In genomic region chr12:27865421-27865820, GRCh38 we compare ENCODE assay signal across 16 cellular contexts.
DNase-seq lines count a peak whose midpoint lies in the region; ATAC-seq and TF ChIP-seq lines count a peak whose summit lies in the region.
"Had no signal": no experiment of that assay in that cellular context is flagged by ENCODE, and none has a peak within 500 bp of the region (broad histone marks: within the 10 kb centered on the region; RNA-seq: fewer than 3 reads in every experiment).

No MANE protein-coding gene starts in this region.

- WGBS in SK-N-SH (ENCODE audit: low lambda C conversion rate): 58% methylated on average over 3 of the region's 3 CpGs
- 75 to 88% methylated on average over 3 of the region's 3 CpGs for WGBS in upper lobe of left lung, 2 donors

- CTCF ChIA-PET in SK-N-SH (lab: Yijun Ruan, JAX): interaction anchor here (1.1 kb wide), 1 partner anchor 21 kb away, joined by 3 read pairs; no protein-coding TSS in a partner anchor

- TF ChIP-seq CTCF in SK-N-SH (IDR thresholded peaks at IDR 0.05) (no peak), OCI-LY1 (IDR thresholded peaks at IDR 0.05; ENCODE audit: low read length) (no peak), upper lobe of left lung (IDR thresholded peaks at IDR 0.05) (no peak)

- H3K27me3 ChIP-seq in SK-N-SH (ENCODE audit: insufficient read depth): no peaks in the 10 kb centered on the region
- H3K27me3 ChIP-seq in OCI-LY1 (ENCODE audit: insufficient read depth, low read length): no peaks in the 10 kb centered on the region
- no peaks in the 10 kb centered on the region for H3K27me3 ChIP-seq in upper lobe of left lung
- H3K27me3 ChIP-seq: uterus had no signal

- H3F3A ChIP-seq in SK-N-SH (replicated peaks; ENCODE audit: insufficient read depth) (peaks cover 30% of the 10 kb centered on the region), OCI-LY1 (ENCODE audit: insufficient read depth, low read length) (no peaks in the 10 kb centered on the region)

- H3K9ac ChIP-seq in SK-N-SH: peak overlapping the region; percentile 41; the same call in 1 of the 2 replicates
- no peak overlapping the region for H3K9ac ChIP-seq in OCI-LY1 (ENCODE audit: low read length)

- H3K4me1 ChIP-seq in SK-N-SH (ENCODE audit: control insufficient read depth in 1 of 2, insufficient read depth in 2 of 2, low read depth in 1 of 2, low read length in 1 of 2) (peaks cover 17 to 34% of the 10 kb centered on the region in 2 experiments), OCI-LY1 (ENCODE audit: insufficient read depth, low read length, severe bottlenecking) (peaks cover 54% of the 10 kb centered on the region), upper lobe of left lung (no peaks in the 10 kb centered on the region)
- H3K4me1 ChIP-seq: uterus had no signal

- peak overlapping the region; percentile 42; the same call in 1 of the 2 replicates for H2AFZ ChIP-seq in SK-N-SH (ENCODE audit: low read depth)
- peak overlapping the region; percentile 28; the same call in 1 of the 2 replicates for H2AFZ ChIP-seq in OCI-LY1 (ENCODE audit: low read length)

- H3K36me3 ChIP-seq in SK-N-SH (replicated peaks in 1 of 2; ENCODE audit: control insufficient read depth in 1 of 2, insufficient read depth in 2 of 2, low read length in 1 of 2) (no peaks in the 10 kb centered on the region), OCI-LY1 (ENCODE audit: insufficient read depth, low read length) (no peaks in the 10 kb centered on the region), upper lobe of left lung (no peaks in the 10 kb centered on the region)
- H3K36me3 ChIP-seq: uterus had no signal

- H3K4me3 ChIP-seq in SK-N-SH (ENCODE audit: low read depth in 2 of 2, low read length in 1 of 2): no peak overlapping the region
- H3K4me3 ChIP-seq in OCI-LY1 (ENCODE audit: low read depth, low read length, poor library complexity, severe bottlenecking): no peak overlapping the region
- no peak overlapping the region for H3K4me3 ChIP-seq in upper lobe of left lung
- H3K4me3 ChIP-seq: uterus had no signal

- H3K9me3 ChIP-seq in SK-N-SH: no peaks in the 10 kb centered on the region
- H3K9me3 ChIP-seq in OCI-LY1 (ENCODE audit: low read length): no peaks in the 10 kb centered on the region
- H3K9me3 ChIP-seq in upper lobe of left lung: no peaks in the 10 kb centered on the region
- H3K9me3 ChIP-seq: uterus had no signal

- no peaks in the 10 kb centered on the region for H3K79me2 ChIP-seq in SK-N-SH (ENCODE audit: insufficient read depth)
- no peaks in the 10 kb centered on the region for H3K79me2 ChIP-seq in OCI-LY1 (ENCODE audit: insufficient read depth, low read length)

- ATAC-seq in SK-N-SH treated with all-trans-retinoic acid at 6 μM for 48 hours: no peak
- no peak for ATAC-seq in upper lobe of left lung (ENCODE audit: low FRiP score in 2 of 2)
- ATAC-seq in HG02973 (IDR thresholded peaks at IDR 0.05; ENCODE audit: unreplicated experiment): no peak

- H3K27ac ChIP-seq in SK-N-SH (ENCODE audit: low read depth in 2 of 2, low read length in 1 of 2): peak overlapping the region in 1 of 2 experiments; percentile 84; a peak in 2 of 4 replicates
- peak overlapping the region; percentile 95 for H3K27ac ChIP-seq in OCI-LY1 (ENCODE audit: low read depth, low read length, poor library complexity, severe bottlenecking)
- no peak overlapping the region for H3K27ac ChIP-seq in upper lobe of left lung
- H3K27ac ChIP-seq: uterus had no signal

- no peak for TF ChIP-seq RAD21 in SK-N-SH (IDR thresholded peaks at IDR 0.05; ENCODE audit: low read length)

- H4K20me1 ChIP-seq in SK-N-SH (ENCODE audit: insufficient read depth) (no peaks in the 10 kb centered on the region), OCI-LY1 (ENCODE audit: insufficient read depth, low read length) (no peaks in the 10 kb centered on the region)

- DNase-seq in SK-N-SH (no peak), fibroblast of gingiva (ENCODE audit: low read depth) (peak; percentile 89), stromal cell of bone marrow (ENCODE audit: low read depth) (peak; percentile 66), upper lobe of left lung (no peak), DMS114 treated with DMSO at 0.1 percent for 48 hours (lab: John Stamatoyannopoulos, UW; ENCODE audit: unreplicated experiment) (no peak)
- DNase-seq: 8988T; aorta; effector CD4-positive, alpha-beta T cell; NCI-H2171 treated with DMSO at 0.1 percent for 48 hours; NK-92 treated with Interleukin-12 subunit alpha and Interleukin-12 subunit beta, amount 100 ng/mL, for 24 hours; occipital lobe; stimulated activated naive CD4-positive, alpha-beta T cell treated with Interleukin-2 at 50 U/mL for 16 hours; uterus had no signal

- POLR2A ChIA-PET in SK-N-SH (lab: Yijun Ruan, JAX): no interaction called here

- no peak for TF ChIP-seq POLR2A in upper lobe of left lung (IDR thresholded peaks at IDR 0.05)

- H3K9me2 ChIP-seq in SK-N-SH: no peaks in the 10 kb centered on the region
- H3K9me2 ChIP-seq in OCI-LY1 (ENCODE audit: low read depth, low read length): no peaks in the 10 kb centered on the region

- H3K4me2 ChIP-seq in SK-N-SH: peak overlapping the region; percentile 30; the same call in 1 of the 2 replicates
- no peak overlapping the region for H3K4me2 ChIP-seq in OCI-LY1 (ENCODE audit: low read length)

- TF ChIP-seq EP300 in SK-N-SH (IDR thresholded peaks at IDR 0.05; ENCODE audit: borderline replicate concordance in 1 of 2, low read depth in 1 of 2, low read length in 1 of 2) (no peak), upper lobe of left lung (IDR thresholded peaks at IDR 0.05) (no peak)

TF ChIP-seq in SK-N-SH, 30 proteins besides CTCF, POLR2A, EP300 and RAD21:
- no peak for TF ChIP-seq FOSL2 (IDR thresholded peaks at IDR 0.05; ENCODE audit: borderline replicate concordance, low read depth)
- no peak for TF ChIP-seq IRF3 (IDR thresholded peaks at IDR 0.05; ENCODE audit: low read depth, low read length)
- TF ChIP-seq RFX5 (IDR thresholded peaks at IDR 0.05; ENCODE audit: low read length): no peak
- no peak for TF ChIP-seq RCOR1 (IDR thresholded peaks at IDR 0.05; ENCODE audit: low read length)
- no peak for TF ChIP-seq MEF2A (IDR thresholded peaks at IDR 0.05; ENCODE audit: borderline replicate concordance, low read depth)
- TF ChIP-seq GATA2 (CRISPR knock-in tag; IDR thresholded peaks at IDR 0.05): no peak
- TF ChIP-seq GABPA (IDR thresholded peaks at IDR 0.05; ENCODE audit: low read depth): no peak
- no peak for TF ChIP-seq FOXM1 (IDR thresholded peaks at IDR 0.05; ENCODE audit: low read depth)
- TF ChIP-seq NRF1 (IDR thresholded peaks at IDR 0.05; ENCODE audit: low read depth, low read length): no peak
- TF ChIP-seq MXI1 (IDR thresholded peaks at IDR 0.05; ENCODE audit: low read depth, low read length): no peak
- no peak for TF ChIP-seq POLR2AphosphoS5 (IDR thresholded peaks at IDR 0.05; ENCODE audit: low read depth, low read length)
- no peak for TF ChIP-seq JUND (IDR thresholded peaks at IDR 0.05)

TF ChIP-seq in SK-N-SH treated with all-trans-retinoic acid at 6 μM for 48 hours, 23 proteins besides CTCF, POLR2A, EP300 and RAD21 (continues in another document):
- TF ChIP-seq, protein P1, sequence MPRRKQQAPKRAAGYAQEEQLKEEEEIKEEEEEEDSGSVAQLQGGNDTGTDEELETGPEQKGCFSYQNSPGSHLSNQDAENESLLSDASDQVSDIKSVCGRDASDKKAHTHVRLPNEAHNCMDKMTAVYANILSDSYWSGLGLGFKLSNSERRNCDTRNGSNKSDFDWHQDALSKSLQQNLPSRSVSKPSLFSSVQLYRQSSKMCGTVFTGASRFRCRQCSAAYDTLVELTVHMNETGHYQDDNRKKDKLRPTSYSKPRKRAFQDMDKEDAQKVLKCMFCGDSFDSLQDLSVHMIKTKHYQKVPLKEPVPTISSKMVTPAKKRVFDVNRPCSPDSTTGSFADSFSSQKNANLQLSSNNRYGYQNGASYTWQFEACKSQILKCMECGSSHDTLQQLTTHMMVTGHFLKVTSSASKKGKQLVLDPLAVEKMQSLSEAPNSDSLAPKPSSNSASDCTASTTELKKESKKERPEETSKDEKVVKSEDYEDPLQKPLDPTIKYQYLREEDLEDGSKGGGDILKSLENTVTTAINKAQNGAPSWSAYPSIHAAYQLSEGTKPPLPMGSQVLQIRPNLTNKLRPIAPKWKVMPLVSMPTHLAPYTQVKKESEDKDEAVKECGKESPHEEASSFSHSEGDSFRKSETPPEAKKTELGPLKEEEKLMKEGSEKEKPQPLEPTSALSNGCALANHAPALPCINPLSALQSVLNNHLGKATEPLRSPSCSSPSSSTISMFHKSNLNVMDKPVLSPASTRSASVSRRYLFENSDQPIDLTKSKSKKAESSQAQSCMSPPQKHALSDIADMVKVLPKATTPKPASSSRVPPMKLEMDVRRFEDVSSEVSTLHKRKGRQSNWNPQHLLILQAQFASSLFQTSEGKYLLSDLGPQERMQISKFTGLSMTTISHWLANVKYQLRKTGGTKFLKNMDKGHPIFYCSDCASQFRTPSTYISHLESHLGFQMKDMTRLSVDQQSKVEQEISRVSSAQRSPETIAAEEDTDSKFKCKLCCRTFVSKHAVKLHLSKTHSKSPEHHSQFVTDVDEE (CRISPR knock-in tag; IDR thresholded peaks at IDR 0.05): no peak
- TF ChIP-seq ZC3H10 (CRISPR knock-in tag; IDR thresholded peaks at IDR 0.05): no peak
- TF ChIP-seq PATZ1 (CRISPR knock-in tag; IDR thresholded peaks at IDR 0.05; ENCODE audit: borderline replicate concordance): no peak
- no peak for TF ChIP-seq CSDC2 (CRISPR knock-in tag; IDR thresholded peaks at IDR 0.05)
- TF ChIP-seq SNAI2 (CRISPR knock-in tag; IDR thresholded peaks at IDR 0.05): no peak

Comparison
In these comparisons a context has a peak if more than half of its experiments do, and no peak if none do; other contexts are left out.
1. DNase-seq: peak in fibroblast of gingiva (single experiment) and stromal cell of bone marrow (single experiment); none in SK-N-SH (single experiment), upper lobe of left lung (0 of 2) and DMS114 treated with DMSO at 0.1 percent for 48 hours (single experiment).